11 cellular contexts compared by ENCODE assay signal in the genomic region with DNA sequence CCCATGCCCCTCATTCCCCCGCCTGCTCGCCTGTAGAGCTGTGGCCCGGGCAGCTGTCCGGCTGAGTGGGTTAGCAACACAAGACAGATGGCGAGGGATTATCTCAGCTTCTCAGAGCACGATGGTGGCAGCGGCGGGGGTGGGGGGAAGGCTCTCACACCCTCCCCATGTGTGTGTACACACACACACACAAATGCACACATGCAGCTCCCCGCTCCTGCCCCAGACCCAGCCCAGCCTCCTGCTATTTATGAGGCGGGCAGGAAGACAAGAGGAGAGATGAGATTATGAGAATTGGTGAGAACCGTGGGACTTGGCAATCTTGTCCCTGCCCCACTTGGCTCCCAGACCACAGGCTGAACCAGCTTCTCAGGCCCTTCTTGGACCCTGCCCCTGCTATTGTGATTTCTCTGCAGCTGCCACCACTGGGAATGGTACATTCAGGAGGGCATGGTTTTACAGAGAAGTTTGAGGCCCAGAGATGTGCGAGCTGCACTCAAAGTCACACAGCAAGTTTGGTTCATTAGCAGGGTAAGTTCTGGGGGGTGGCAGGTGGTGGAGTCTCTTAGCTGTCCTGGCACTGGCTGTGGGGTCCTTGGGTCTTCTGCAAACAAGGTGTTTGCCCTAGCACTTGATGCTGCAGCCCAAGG.
DNase-seq lines count a peak whose midpoint lies in the region; ATAC-seq and TF ChIP-seq lines count a peak whose summit lies in the region.
"Had no signal": no experiment of that assay in that cellular context is flagged by ENCODE, and none has a peak within 500 bp of the region (broad histone marks: within the 10 kb centered on the region; RNA-seq: fewer than 3 reads in every experiment).

No MANE protein-coding gene starts in this region.

- H3K9me3 Mint-ChIP-seq in activated naive CD8-positive, alpha-beta T cell treated with anti-CD3 and anti-CD28 coated beads, Interleukin-2, amount 50 U/mL, for 24 hours, result no peaks in the 10 kb centered on the region

- peak overlapping the region; percentile 78; the same call in 1 of the 2 replicates for H3K9ac ChIP-seq in BLaER1

- H3K4me2 ChIP-seq in BLaER1, result peak overlapping the region; percentile 99

- H3K27me3 ChIP-seq in BLaER1, result no peaks in the 10 kb centered on the region
- no peaks in the 10 kb centered on the region for H3K27me3 ChIP-seq in brain microvascular endothelial cell (replicated peaks)

- H3K27ac ChIP-seq in BLaER1 (peak overlapping the region; percentile 97), brain microvascular endothelial cell (peak overlapping the region; percentile 20)
- H3K27ac ChIP-seq: upper lobe of right lung had no signal

- H3K4me3 Mint-ChIP-seq in activated naive CD8-positive, alpha-beta T cell treated with anti-CD3 and anti-CD28 coated beads, Interleukin-2, amount 50 U/mL, for 24 hours, result no peak overlapping the region

- no peaks in the 10 kb centered on the region for H3K9me3 ChIP-seq in BLaER1
- H3K9me3 ChIP-seq: upper lobe of right lung had no signal

- H4K20me1 ChIP-seq in BLaER1, result no peaks in the 10 kb centered on the region

- no peak for ATAC-seq in activated naive CD8-positive, alpha-beta T cell treated with anti-CD3 and anti-CD28 coated beads, Interleukin-2, amount 50 U/mL, for 24 hours
- no peak for ATAC-seq in GM19463 (IDR thresholded peaks at IDR 0.05; ENCODE audit: unreplicated experiment)

- H3K4me1 Mint-ChIP-seq in activated naive CD8-positive, alpha-beta T cell treated with anti-CD3 and anti-CD28 coated beads, Interleukin-2, amount 50 U/mL, for 24 hours, result peaks cover 56% of the 10 kb centered on the region

- H3K4me1 ChIP-seq in BLaER1, result peaks cover 97% of the 10 kb centered on the region

- DNase-seq in NCI-H446 (lab: John Stamatoyannopoulos, UW) (peak; percentile 63 to 85), brain microvascular endothelial cell (no peak), nucleus accumbens (lab: John Stamatoyannopoulos, UW) (peak in 34 of 56 donors; percentile 24 to 80 (median 52)), NCI-H1105 (lab: John Stamatoyannopoulos, UW) (no peak)
- no peak for DNase-seq in activated naive CD8-positive, alpha-beta T cell treated with anti-CD3 and anti-CD28 coated beads, Interleukin-2, amount 50 U/mL, for 24 hours
- no peak for DNase-seq in activated CD4-positive, alpha-beta T cell treated with anti-CD3 and anti-CD28 coated beads, Interleukin-2, amount 50 U/mL, for 48 hours
- DNase-seq: activated CD4-positive, CD25-positive, alpha-beta regulatory T cell treated with anti-CD3 and anti-CD28 coated beads, Interleukin-2, amount 50 U/mL, for 72 hours; activated gamma-delta T cell; upper lobe of right lung had no signal

- TF ChIP-seq CTCF in brain microvascular endothelial cell (IDR thresholded peaks at IDR 0.05; ENCODE audit: low read depth, low read length, missing control alignments), result no peak

- peak overlapping the region; percentile 30; the same call in 1 of the 2 replicates for H3K4me3 ChIP-seq in BLaER1
- no peak overlapping the region for H3K4me3 ChIP-seq in brain microvascular endothelial cell (ENCODE audit: low read depth, low read length)
- H3K4me3 ChIP-seq: upper lobe of right lung had no signal

- H3K27ac Mint-ChIP-seq in activated naive CD8-positive, alpha-beta T cell treated with anti-CD3 and anti-CD28 coated beads, Interleukin-2, amount 50 U/mL, for 24 hours, result no peak overlapping the region

- peaks cover 14% of the 10 kb centered on the region for H3K27me3 Mint-ChIP-seq in activated naive CD8-positive, alpha-beta T cell treated with anti-CD3 and anti-CD28 coated beads, Interleukin-2, amount 50 U/mL, for 24 hours

- in situ Hi-C loops in brain microvascular endothelial cell (cut with HindIII; ENCODE audit: low pct_ligation_motif_present, low sequenced_read_pairs), result no loop called here

- H3K36me3 ChIP-seq in BLaER1 (no peaks in the 10 kb centered on the region), brain microvascular endothelial cell (replicated peaks) (no peaks in the 10 kb centered on the region)
- H3K36me3 ChIP-seq: upper lobe of right lung had no signal

- no peaks in the 10 kb centered on the region for H3K36me3 Mint-ChIP-seq in activated naive CD8-positive, alpha-beta T cell treated with anti-CD3 and anti-CD28 coated beads, Interleukin-2, amount 50 U/mL, for 24 hours (ENCODE audit: low read depth)

Comparison
In these comparisons a context has a peak if more than half of its experiments do, and no peak if none do; other contexts are left out.
1. DNase-seq: peak in NCI-H446 (2 of 2) and nucleus accumbens (34 of 56); none in brain microvascular endothelial cell (single experiment), activated naive CD8-positive, alpha-beta T cell treated with anti-CD3 and anti-CD28 coated beads, Interleukin-2, amount 50 U/mL, for 24 hours (single experiment), activated CD4-positive, alpha-beta T cell treated with anti-CD3 and anti-CD28 coated beads, Interleukin-2, amount 50 U/mL, for 48 hours (0 of 2) and NCI-H1105 (single experiment).